9 cellular contexts compared by ENCODE assay signal in genomic region chr11:63845305-63845704, GRCh38. TPM values are rescaled to one million over a fixed set of nuclear protein-coding genes. Genes with fewer than 3 reads are reported as not detected.
A peak's percentile ranks its signal among the peaks of the same experiment; 100 is the strongest.
DNase-seq lines count a peak whose midpoint lies in the region; ATAC-seq and TF ChIP-seq lines count a peak whose summit lies in the region.
"Had no signal": no experiment of that assay in that cellular context is flagged by ENCODE, and none has a peak within 500 bp of the region (broad histone marks: within the 10 kb centered on the region; RNA-seq: fewer than 3 reads in every experiment).

No MANE protein-coding gene starts in this region.

- H3K9ac ChIP-seq in BLaER1 treated with 17β-estradiol and CSF1 and Interleukin-3, amounts not matched to agents 10 nM and 100 nM: peak overlapping the region in 4 of 11 experiments; percentile 10 to 97 (median 26); a peak in 4 of 22 replicates

- peak overlapping the region; percentile 27 to 99 (median 96); a peak in 21 of 22 replicates for H3K4me2 ChIP-seq in BLaER1 treated with 17β-estradiol and CSF1 and Interleukin-3, amounts not matched to agents 10 nM and 100 nM

- peaks cover 20 to 82% (median 60%) of the 10 kb centered on the region in 11 experiments for H3K36me3 ChIP-seq in BLaER1 treated with 17β-estradiol and CSF1 and Interleukin-3, amounts not matched to agents 10 nM and 100 nM
- H3K36me3 ChIP-seq in tibial nerve: peaks cover 0 to 13% (median 0%) of the 10 kb centered on the region in 3 donors

- peak overlapping the region in 6 of 11 experiments; percentile 2 to 54 (median 22); a peak in 8 of 22 replicates for H3K27ac ChIP-seq in BLaER1 treated with 17β-estradiol and CSF1 and Interleukin-3, amounts not matched to agents 10 nM and 100 nM
- peak overlapping the region; percentile 66 for H3K27ac ChIP-seq in epithelial cell of prostate
- peak overlapping the region in 2 of 4 donors; percentile 6 to 25 for H3K27ac ChIP-seq in tibial nerve

- WGBS in tibial nerve, 2 donors: 41 to 47% methylated on average over 2 of the region's 2 CpGs

- no peak for TF ChIP-seq EP300 in tibial nerve (IDR thresholded peaks at IDR 0.05)

- TF ChIP-seq CTCF in tibial nerve (IDR thresholded peaks at IDR 0.05): no peak

- no peaks in the 10 kb centered on the region for H3K9me3 ChIP-seq in BLaER1 treated with 17β-estradiol and CSF1 and Interleukin-3, amounts not matched to agents 10 nM and 100 nM (replicated peaks in 1 of 11)
- no peaks in the 10 kb centered on the region for H3K9me3 ChIP-seq in tibial nerve

- TF ChIP-seq POLR2A in tibial nerve (IDR thresholded peaks at IDR 0.05): no peak

- H4K20me1 ChIP-seq in BLaER1 treated with 17β-estradiol and CSF1 and Interleukin-3, amounts not matched to agents 10 nM and 100 nM: peaks cover 94 to 100% (median 98%) of the 10 kb centered on the region in 11 experiments

- H3K27me3 ChIP-seq in BLaER1 treated with 17β-estradiol and CSF1 and Interleukin-3, amounts not matched to agents 10 nM and 100 nM: no peaks in the 10 kb centered on the region
- H3K27me3 ChIP-seq in tibial nerve: no peaks in the 10 kb centered on the region

- peaks cover 65 to 93% (median 70%) of the 10 kb centered on the region in 10 experiments for H3K4me1 ChIP-seq in BLaER1 treated with 17β-estradiol and CSF1 and Interleukin-3, amounts not matched to agents 10 nM and 100 nM
- peaks cover 2 to 78% (median 33%) of the 10 kb centered on the region in 4 donors for H3K4me1 ChIP-seq in tibial nerve

- 0 out of 20 replicates have a peak overlapping the region, but pooled peaks of 2 of the 10 experiments have one; percentile 0 to 6 for H3K4me3 ChIP-seq in BLaER1 treated with 17β-estradiol and CSF1 and Interleukin-3, amounts not matched to agents 10 nM and 100 nM
- no peak overlapping the region for H3K4me3 ChIP-seq in tibial nerve

- DNase-seq in LHCN-M2 (ENCODE audit: low read depth) (peak; percentile 58), epithelial cell of prostate (ENCODE audit: low read depth, low spot score) (peak; percentile 61), non-pigmented ciliary epithelial cell (ENCODE audit: low read depth) (peak; percentile 47), tibial nerve (ENCODE audit: low spot score in 2 of 2) (no peak), T-helper 1 cell (no peak)
- DNase-seq: NCI-H524 had no signal

- ATAC-seq in GM21447 (IDR thresholded peaks at IDR 0.05; ENCODE audit: unreplicated experiment) (no peak), GM18502 (IDR thresholded peaks at IDR 0.05; ENCODE audit: poor library complexity, unreplicated experiment) (no peak)

RNA-seq across cellular contexts. Expression of gene MARK2, which starts 6.4 kb away (rescaled TPM):
- total RNA-seq in LHCN-M2 (2014; rRNA removed): 14.6 and 16.4 TPM in 2 replicates
- polyA plus RNA-seq in LHCN-M2 (2012): 13.5 TPM
- total RNA-seq in tibial nerve: 10 to 100 TPM; 22.1 to 32.1 (median 23.6) TPM

RNA-seq across cellular contexts. Expression of gene SPINDOC, which starts 32.0 kb away (rescaled TPM):
- total RNA-seq in LHCN-M2 (2014; rRNA removed) (31.7 and 33.8 TPM in 2 replicates), tibial nerve (10 to 100 TPM in 2 of 4 donors, 1 to 10 TPM in 2; 5.5 to 14.7 (median 10.0) TPM)
- 30.0 TPM for polyA plus RNA-seq in LHCN-M2 (2012)

Comparison
In these comparisons a context has a peak if more than half of its experiments do, and no peak if none do; other contexts are left out.
1. DNase-seq: peak in LHCN-M2 (single experiment), epithelial cell of prostate (single experiment) and non-pigmented ciliary epithelial cell (single experiment); none in tibial nerve (0 of 2) and T-helper 1 cell (0 of 5).